8 cellular contexts compared by ENCODE assay signal in the genomic region with DNA sequence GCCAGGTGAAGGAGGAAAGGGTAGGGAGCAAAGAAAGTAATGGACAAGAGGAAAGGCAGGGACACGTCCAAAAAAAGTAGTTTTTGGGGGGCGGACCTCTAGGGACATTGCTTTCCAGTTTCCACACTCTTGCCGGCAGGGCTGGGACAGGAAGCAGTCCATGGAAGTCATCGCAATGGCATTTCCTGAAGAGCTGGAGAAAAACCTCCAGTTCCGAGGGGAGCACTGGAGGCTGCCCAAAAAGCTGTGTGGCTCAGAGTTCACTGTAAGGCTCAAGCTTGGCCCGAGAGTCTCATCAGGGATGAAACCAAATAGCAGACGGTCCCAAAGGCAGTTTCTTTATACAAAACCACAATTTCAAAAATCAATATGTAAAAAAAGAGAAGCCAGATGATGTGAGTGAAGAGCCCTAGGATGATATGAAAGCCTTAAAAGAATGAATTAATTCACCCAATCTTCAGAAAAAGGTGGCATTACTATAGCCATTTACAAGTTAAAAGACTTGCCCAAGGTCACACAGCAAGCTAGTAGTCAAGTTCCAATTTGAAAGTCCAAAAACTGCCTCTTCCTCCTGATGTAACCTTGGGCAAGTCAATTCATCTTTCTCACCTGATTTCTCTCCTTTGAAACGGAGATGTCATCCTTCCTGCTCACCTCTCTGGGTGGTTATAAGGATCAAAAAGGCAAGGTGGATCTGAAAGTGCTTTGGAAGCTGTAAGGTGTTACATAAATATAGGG. TPM values are rescaled to one million over a fixed set of nuclear protein-coding genes. Genes with fewer than 3 reads are reported as not detected.
DNase-seq lines count a peak whose midpoint lies in the region; ATAC-seq, FAIRE-seq and TF ChIP-seq lines count a peak whose summit lies in the region.

No MANE protein-coding gene starts in this region.

- peaks cover 30% of the 10 kb centered on the region for H3K4me1 Mint-ChIP-seq in memory B cell

- no peak for TF ChIP-seq POLR2A in GM12891 (IDR thresholded peaks at IDR 0.05; ENCODE audit: low read depth, low read length)

- peak; percentile 95 for DNase-seq in AG08395 (ENCODE audit: low spot score)
- peak; percentile 94 for DNase-seq in NCI-H226
- peak; percentile 64 to 83 for DNase-seq in dermis microvascular lymphatic vessel endothelial cell (ENCODE audit: low read depth in 2 of 2)
- DNase-seq in memory B cell (ENCODE audit: low spot score in 2 of 2) = no peak
- peak; percentile 76 for DNase-seq in ureter (ENCODE audit: low spot score)
- DNase-seq in NCI-H146 (lab: John Stamatoyannopoulos, UW) = no peak
- DNase-seq in GM12891 (ENCODE audit: insufficient read length, low spot score) = no peak

- no peak for FAIRE-seq in GM12891 (lab: Jason Lieb, UNC)

- H3K27ac Mint-ChIP-seq in memory B cell = peak overlapping the region; percentile 60

- ATAC-seq in memory B cell (ENCODE audit: low read depth) = no peak
- ATAC-seq in GM18868 (IDR thresholded peaks at IDR 0.05; ENCODE audit: unreplicated experiment) = no peak

- H3K9me3 Mint-ChIP-seq in memory B cell = no peaks in the 10 kb centered on the region

- H3K36me3 Mint-ChIP-seq in memory B cell = peaks cover 29% of the 10 kb centered on the region

- H3K4me3 Mint-ChIP-seq in memory B cell = no peak overlapping the region

- H3K27me3 Mint-ChIP-seq in memory B cell = no peaks in the 10 kb centered on the region

TF ChIP-seq in GM12891, 5 proteins besides CTCF, POLR2A, EP300 and RAD21:
- no peak for TF ChIP-seq POU2F2 (IDR thresholded peaks at IDR 0.05; ENCODE audit: low read depth, low read length)
- no peak for TF ChIP-seq SPI1 (IDR thresholded peaks at IDR 0.05; ENCODE audit: low read depth, low read length)
- TF ChIP-seq TAF1 (IDR thresholded peaks at IDR 0.05; ENCODE audit: low read depth, low read length) = no peak
- no peak for TF ChIP-seq PAX5 (IDR thresholded peaks at IDR 0.05; ENCODE audit: insufficient read depth, low read length, severe bottlenecking)
- no peak for TF ChIP-seq POLR2AphosphoS5 (IDR thresholded peaks at IDR 0.05; ENCODE audit: low read depth, low read length)

RNA-seq across cellular contexts. Expression of gene BCL2L1, which starts 9.2 kb away (rescaled TPM):
- total RNA-seq in dermis microvascular lymphatic vessel endothelial cell = 38.1 and 38.6 TPM in 2 replicates
- 91.4 TPM for total RNA-seq in ureter
- 40.2 TPM for polyA plus RNA-seq in GM12891 (2012; ENCODE audit: low read depth, missing spikeins)

RNA-seq across cellular contexts. Expression of gene TPX2, which starts 25.6 kb away (rescaled TPM):
- total RNA-seq in dermis microvascular lymphatic vessel endothelial cell (12.9 and 28.5 TPM in 2 replicates), ureter (0.81 TPM)
- 52.8 TPM for polyA plus RNA-seq in GM12891 (2012; ENCODE audit: low read depth, missing spikeins)

Comparison
In these comparisons a context has a peak if more than half of its experiments do, and no peak if none do; other contexts are left out.
1. DNase-seq: peak in AG08395 (single experiment), NCI-H226 (single experiment), dermis microvascular lymphatic vessel endothelial cell (2 of 2) and ureter (single experiment); none in memory B cell (0 of 2), NCI-H146 (single experiment) and GM12891 (single experiment).